Comparison of ENCODE assay signal across 2 cellular contexts in the genomic region with DNA sequence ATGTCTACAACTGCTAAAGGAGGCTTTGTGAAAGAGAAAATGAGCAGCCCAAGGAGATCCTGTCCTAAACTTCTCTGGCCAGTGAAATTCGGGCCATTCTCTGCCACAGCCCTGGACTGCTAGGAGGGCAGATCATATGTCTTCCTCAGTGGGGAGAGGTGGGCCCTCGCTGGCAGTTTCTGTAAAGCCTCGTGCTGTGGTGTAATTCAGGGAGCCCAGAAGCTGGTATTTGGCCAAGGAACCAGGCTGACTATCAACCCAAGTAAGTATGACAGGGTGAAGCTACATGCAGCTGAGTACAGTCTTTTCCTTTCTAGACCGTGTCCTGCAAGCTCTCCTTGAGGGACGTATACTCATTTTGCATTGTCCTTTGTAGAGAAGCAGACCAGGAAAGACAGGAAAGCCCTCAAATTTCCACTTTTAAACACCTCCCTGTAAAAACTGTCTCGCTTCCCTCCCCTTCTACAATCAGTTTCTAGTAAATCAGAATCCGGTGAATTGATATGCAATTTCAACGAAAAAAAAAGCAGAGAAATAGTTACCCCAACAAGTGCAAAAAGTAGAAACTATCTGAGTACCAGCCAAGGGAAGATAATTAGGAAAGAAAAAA.
TF ChIP-seq lines count a peak whose summit lies in the region.

No MANE protein-coding gene starts in this region.

TF ChIP-seq in GM23338, 12 proteins besides CTCF, POLR2A, EP300 and RAD21 (continued from another document):
- no peak for TF ChIP-seq POLR2AphosphoS5 (IDR thresholded peaks at IDR 0.05; ENCODE audit: low read depth)

TF ChIP-seq in GM12878, 131 proteins besides CTCF, POLR2A, EP300 and RAD21 (continued from another document and continues in another):
- TF ChIP-seq, protein P1, sequence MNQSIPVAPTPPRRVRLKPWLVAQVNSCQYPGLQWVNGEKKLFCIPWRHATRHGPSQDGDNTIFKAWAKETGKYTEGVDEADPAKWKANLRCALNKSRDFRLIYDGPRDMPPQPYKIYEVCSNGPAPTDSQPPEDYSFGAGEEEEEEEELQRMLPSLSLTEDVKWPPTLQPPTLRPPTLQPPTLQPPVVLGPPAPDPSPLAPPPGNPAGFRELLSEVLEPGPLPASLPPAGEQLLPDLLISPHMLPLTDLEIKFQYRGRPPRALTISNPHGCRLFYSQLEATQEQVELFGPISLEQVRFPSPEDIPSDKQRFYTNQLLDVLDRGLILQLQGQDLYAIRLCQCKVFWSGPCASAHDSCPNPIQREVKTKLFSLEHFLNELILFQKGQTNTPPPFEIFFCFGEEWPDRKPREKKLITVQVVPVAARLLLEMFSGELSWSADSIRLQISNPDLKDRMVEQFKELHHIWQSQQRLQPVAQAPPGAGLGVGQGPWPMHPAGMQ (IDR thresholded peaks at IDR 0.05; ENCODE audit: borderline replicate concordance), result no peak
- TF ChIP-seq, protein P2, sequence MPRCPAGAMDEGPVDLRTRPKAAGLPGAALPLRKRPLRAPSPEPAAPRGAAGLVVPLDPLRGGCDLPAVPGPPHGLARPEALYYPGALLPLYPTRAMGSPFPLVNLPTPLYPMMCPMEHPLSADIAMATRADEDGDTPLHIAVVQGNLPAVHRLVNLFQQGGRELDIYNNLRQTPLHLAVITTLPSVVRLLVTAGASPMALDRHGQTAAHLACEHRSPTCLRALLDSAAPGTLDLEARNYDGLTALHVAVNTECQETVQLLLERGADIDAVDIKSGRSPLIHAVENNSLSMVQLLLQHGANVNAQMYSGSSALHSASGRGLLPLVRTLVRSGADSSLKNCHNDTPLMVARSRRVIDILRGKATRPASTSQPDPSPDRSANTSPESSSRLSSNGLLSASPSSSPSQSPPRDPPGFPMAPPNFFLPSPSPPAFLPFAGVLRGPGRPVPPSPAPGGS (IDR thresholded peaks at IDR 0.05; ENCODE audit: borderline replicate concordance, insufficient read depth, low read depth, low read length, poor library complexity, severe bottlenecking), result no peak
- TF ChIP-seq ETV6 (conservative IDR thresholded peaks at IDR 0.05 in 1 of 2, IDR thresholded peaks at IDR 0.05 in 1 of 2; ENCODE audit: borderline replicate concordance in 1 of 2, low read depth in 1 of 2) (no peak), BACH1 (IDR thresholded peaks at IDR 0.05; ENCODE audit: borderline replicate concordance) (no peak; the same call in 1 of the 2 replicates), NFYA (IDR thresholded peaks at IDR 0.05; ENCODE audit: borderline replicate concordance, low read depth, low read length) (no peak), KLF5 (IDR thresholded peaks at IDR 0.05; ENCODE audit: partially characterized antibody) (no peak), MYC (IDR thresholded peaks at IDR 0.05; ENCODE audit: insufficient read depth, insufficient read length, insufficient replicate concordance, low read length, severe bottlenecking) (no peak), CHD4 (IDR thresholded peaks at IDR 0.05) (no peak), RUNX3 (IDR thresholded peaks at IDR 0.05; ENCODE audit: low read length) (no peak), ZBED1 (IDR thresholded peaks at IDR 0.05; ENCODE audit: borderline replicate concordance) (0 out of 2 replicates have a peak, but pooled peaks have one; percentile 2), MTA3 (IDR thresholded peaks at IDR 0.05; ENCODE audit: borderline replicate concordance, low read length) (no peak), NR2F1 (conservative IDR thresholded peaks at IDR 0.05) (0 out of 2 replicates have a peak, but pooled peaks have one; percentile 8), STAT3 (IDR thresholded peaks at IDR 0.05; ENCODE audit: low read depth, low read length) (no peak), ZSCAN29 (IDR thresholded peaks at IDR 0.05) (no peak), NRF1 (conservative IDR thresholded peaks at IDR 0.05; ENCODE audit: low read depth, low read length) (no peak), RBBP5 (conservative IDR thresholded peaks at IDR 0.05) (no peak), ZNF622 (IDR thresholded peaks at IDR 0.05) (no peak), SP1 (IDR thresholded peaks at IDR 0.05; ENCODE audit: low read depth, low read length) (no peak), BHLHE40 (IDR thresholded peaks at IDR 0.05; ENCODE audit: borderline replicate concordance in 1 of 2, low read depth in 2 of 2, low read length in 1 of 2) (0 out of 4 replicates have a peak, but pooled peaks of 1 of the 2 experiments have one; percentile 14), RELA (IDR thresholded peaks at IDR 0.05; ENCODE audit: borderline replicate concordance, partially characterized antibody) (no peak), CBFB (IDR thresholded peaks at IDR 0.05; ENCODE audit: low read depth) (no peak), GABPA (IDR thresholded peaks at IDR 0.05; ENCODE audit: low read depth) (no peak), ASH2L (IDR thresholded peaks at IDR 0.05; ENCODE audit: borderline replicate concordance, low read depth) (no peak), PAX5 (IDR thresholded peaks at IDR 0.05; ENCODE audit: borderline replicate concordance, low read depth, low read length) (no peak), ESRRA (IDR thresholded peaks at IDR 0.05; ENCODE audit: low read length) (no peak), TARDBP (IDR thresholded peaks at IDR 0.05; ENCODE audit: borderline replicate concordance) (no peak), POLR2AphosphoS5 (IDR thresholded peaks at IDR 0.05; ENCODE audit: low read length) (peak; percentile 75; the same call in 1 of the 2 replicates), SRF (IDR thresholded peaks at IDR 0.05; ENCODE audit: low read depth in 2 of 2, low read length in 2 of 2) (no peak), ZZZ3 (IDR thresholded peaks at IDR 0.05; ENCODE audit: control insufficient read depth, insufficient read length, low read depth) (no peak), NFIC (IDR thresholded peaks at IDR 0.05; ENCODE audit: low read depth, low read length) (no peak), STAT1 (conservative IDR thresholded peaks at IDR 0.05) (no peak), NBN (IDR thresholded peaks at IDR 0.05) (no peak), CREM (IDR thresholded peaks at IDR 0.05; ENCODE audit: low read depth) (0 out of 2 replicates have a peak, but pooled peaks have one; percentile 16), SMAD5 (IDR thresholded peaks at IDR 0.05; ENCODE audit: low read depth) (peak; percentile 29; the same call in 1 of the 2 replicates)
- TF ChIP-seq, protein P3, sequence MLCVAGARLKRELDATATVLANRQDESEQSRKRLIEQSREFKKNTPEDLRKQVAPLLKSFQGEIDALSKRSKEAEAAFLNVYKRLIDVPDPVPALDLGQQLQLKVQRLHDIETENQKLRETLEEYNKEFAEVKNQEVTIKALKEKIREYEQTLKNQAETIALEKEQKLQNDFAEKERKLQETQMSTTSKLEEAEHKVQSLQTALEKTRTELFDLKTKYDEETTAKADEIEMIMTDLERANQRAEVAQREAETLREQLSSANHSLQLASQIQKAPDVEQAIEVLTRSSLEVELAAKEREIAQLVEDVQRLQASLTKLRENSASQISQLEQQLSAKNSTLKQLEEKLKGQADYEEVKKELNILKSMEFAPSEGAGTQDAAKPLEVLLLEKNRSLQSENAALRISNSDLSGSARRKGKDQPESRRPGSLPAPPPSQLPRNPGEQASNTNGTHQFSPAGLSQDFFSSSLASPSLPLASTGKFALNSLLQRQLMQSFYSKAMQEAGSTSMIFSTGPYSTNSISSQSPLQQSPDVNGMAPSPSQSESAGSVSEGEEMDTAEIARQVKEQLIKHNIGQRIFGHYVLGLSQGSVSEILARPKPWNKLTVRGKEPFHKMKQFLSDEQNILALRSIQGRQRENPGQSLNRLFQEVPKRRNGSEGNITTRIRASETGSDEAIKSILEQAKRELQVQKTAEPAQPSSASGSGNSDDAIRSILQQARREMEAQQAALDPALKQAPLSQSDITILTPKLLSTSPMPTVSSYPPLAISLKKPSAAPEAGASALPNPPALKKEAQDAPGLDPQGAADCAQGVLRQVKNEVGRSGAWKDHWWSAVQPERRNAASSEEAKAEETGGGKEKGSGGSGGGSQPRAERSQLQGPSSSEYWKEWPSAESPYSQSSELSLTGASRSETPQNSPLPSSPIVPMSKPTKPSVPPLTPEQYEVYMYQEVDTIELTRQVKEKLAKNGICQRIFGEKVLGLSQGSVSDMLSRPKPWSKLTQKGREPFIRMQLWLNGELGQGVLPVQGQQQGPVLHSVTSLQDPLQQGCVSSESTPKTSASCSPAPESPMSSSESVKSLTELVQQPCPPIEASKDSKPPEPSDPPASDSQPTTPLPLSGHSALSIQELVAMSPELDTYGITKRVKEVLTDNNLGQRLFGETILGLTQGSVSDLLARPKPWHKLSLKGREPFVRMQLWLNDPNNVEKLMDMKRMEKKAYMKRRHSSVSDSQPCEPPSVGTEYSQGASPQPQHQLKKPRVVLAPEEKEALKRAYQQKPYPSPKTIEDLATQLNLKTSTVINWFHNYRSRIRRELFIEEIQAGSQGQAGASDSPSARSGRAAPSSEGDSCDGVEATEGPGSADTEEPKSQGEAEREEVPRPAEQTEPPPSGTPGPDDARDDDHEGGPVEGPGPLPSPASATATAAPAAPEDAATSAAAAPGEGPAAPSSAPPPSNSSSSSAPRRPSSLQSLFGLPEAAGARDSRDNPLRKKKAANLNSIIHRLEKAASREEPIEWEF (IDR thresholded peaks at IDR 0.05; ENCODE audit: insufficient replicate concordance, low read depth, low read length), result no peak
- TF ChIP-seq, protein P4, sequence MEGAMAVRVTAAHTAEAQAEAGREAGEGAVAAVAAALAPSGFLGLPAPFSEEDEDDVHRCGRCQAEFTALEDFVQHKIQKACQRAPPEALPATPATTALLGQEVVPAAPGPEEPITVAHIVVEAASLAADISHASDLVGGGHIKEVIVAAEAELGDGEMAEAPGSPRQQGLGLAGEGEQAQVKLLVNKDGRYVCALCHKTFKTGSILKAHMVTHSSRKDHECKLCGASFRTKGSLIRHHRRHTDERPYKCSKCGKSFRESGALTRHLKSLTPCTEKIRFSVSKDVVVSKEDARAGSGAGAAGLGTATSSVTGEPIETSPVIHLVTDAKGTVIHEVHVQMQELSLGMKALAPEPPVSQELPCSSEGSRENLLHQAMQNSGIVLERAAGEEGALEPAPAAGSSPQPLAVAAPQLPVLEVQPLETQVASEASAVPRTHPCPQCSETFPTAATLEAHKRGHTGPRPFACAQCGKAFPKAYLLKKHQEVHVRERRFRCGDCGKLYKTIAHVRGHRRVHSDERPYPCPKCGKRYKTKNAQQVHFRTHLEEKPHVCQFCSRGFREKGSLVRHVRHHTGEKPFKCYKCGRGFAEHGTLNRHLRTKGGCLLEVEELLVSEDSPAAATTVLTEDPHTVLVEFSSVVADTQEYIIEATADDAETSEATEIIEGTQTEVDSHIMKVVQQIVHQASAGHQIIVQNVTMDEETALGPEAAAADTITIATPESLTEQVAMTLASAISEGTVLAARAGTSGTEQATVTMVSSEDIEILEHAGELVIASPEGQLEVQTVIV (IDR thresholded peaks at IDR 0.05; ENCODE audit: borderline replicate concordance, partially characterized antibody), result no peak
- TF ChIP-seq, protein P5, sequence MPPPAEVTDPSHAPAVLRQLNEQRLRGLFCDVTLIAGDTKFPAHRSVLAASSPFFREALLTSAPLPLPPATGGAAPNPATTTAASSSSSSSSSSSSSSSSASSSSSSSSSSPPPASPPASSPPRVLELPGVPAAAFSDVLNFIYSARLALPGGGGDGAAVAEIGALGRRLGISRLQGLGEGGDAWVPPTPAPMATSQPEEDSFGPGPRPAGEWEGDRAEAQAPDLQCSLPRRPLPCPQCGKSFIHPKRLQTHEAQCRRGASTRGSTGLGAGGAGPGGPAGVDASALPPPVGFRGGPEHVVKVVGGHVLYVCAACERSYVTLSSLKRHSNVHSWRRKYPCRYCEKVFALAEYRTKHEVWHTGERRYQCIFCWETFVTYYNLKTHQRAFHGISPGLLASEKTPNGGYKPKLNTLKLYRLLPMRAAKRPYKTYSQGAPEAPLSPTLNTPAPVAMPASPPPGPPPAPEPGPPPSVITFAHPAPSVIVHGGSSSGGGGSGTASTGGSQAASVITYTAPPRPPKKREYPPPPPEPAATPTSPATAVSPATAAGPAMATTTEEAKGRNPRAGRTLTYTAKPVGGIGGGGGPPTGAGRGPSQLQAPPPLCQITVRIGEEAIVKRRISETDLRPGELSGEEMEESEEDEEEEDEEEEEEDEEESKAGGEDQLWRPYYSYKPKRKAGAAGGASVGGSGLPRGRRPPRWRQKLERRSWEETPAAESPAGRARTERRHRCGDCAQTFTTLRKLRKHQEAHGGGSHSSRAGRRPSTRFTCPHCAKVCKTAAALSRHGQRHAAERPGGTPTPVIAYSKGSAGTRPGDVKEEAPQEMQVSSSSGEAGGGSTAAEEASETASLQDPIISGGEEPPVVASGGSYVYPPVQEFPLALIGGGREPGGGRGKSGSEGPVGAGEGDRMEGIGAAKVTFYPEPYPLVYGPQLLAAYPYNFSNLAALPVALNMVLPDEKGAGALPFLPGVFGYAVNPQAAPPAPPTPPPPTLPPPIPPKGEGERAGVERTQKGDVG (CRISPR knock-in tag; IDR thresholded peaks at IDR 0.05), result no peak
- TF ChIP-seq, protein P6, sequence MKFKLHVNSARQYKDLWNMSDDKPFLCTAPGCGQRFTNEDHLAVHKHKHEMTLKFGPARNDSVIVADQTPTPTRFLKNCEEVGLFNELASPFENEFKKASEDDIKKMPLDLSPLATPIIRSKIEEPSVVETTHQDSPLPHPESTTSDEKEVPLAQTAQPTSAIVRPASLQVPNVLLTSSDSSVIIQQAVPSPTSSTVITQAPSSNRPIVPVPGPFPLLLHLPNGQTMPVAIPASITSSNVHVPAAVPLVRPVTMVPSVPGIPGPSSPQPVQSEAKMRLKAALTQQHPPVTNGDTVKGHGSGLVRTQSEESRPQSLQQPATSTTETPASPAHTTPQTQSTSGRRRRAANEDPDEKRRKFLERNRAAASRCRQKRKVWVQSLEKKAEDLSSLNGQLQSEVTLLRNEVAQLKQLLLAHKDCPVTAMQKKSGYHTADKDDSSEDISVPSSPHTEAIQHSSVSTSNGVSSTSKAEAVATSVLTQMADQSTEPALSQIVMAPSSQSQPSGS (IDR thresholded peaks at IDR 0.05; ENCODE audit: low read length), result no peak
- TF ChIP-seq, protein P7, sequence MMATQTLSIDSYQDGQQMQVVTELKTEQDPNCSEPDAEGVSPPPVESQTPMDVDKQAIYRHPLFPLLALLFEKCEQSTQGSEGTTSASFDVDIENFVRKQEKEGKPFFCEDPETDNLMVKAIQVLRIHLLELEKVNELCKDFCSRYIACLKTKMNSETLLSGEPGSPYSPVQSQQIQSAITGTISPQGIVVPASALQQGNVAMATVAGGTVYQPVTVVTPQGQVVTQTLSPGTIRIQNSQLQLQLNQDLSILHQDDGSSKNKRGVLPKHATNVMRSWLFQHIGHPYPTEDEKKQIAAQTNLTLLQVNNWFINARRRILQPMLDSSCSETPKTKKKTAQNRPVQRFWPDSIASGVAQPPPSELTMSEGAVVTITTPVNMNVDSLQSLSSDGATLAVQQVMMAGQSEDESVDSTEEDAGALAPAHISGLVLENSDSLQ (IDR thresholded peaks at IDR 0.05), result 0 out of 2 replicates have a peak, but pooled peaks have one; percentile 31
